Comparison of ENCODE assay signal across 25 cellular contexts in the genomic region with DNA sequence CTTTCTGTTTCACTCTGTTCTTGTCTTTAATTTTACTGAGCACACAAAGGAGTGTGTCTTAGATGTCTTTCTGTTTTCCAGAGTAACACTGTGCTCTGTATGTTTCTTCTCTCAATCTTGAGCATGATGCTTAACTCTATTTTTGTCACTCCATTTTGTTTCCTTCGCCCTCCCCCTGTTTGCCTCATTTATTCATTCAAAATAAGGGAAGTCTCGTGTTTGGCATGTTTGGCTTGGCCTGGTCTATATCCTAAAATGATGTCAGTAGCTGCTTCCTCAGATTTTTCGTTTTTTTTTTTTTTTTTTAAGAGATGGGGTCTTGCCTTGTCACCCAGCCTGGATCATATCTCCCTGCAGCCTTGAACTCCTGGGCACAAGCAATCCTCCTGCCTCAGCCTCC. TPM values are rescaled to one million over a fixed set of nuclear protein-coding genes. Genes with fewer than 3 reads are reported as not detected.
"Had no signal": no experiment of that assay in that cellular context is flagged by ENCODE, and none has a peak within 500 bp of the region (broad histone marks: within the 10 kb centered on the region; RNA-seq: fewer than 3 reads in every experiment).

No MANE protein-coding gene starts in this region.

- ATAC-seq: HepG2, Panc1, PC-3 had no signal

- DNase-seq: IMR-90, Karpas-422, KG1, MG63, NCI-H1092, NCI-H1105 treated with DMSO at 0.1 percent for 48 hours, NCI-H1417 treated with DMSO at 0.1 percent for 48 hours, NCI-H146, NCI-H1694 treated with DMSO at 0.1 percent for 48 hours, NCI-H1930, NCI-H2081 treated with DMSO at 0.1 percent for 48 hours, NCI-H2171, NCI-H226, NCI-H446, NCI-H510A, NCI-H524 treated with DMSO at 0.1 percent for 48 hours, NCI-H69, NCI-H774, PC-3, SHP77, SK-N-SH, SW 1271 had no signal

RNA-seq across cellular contexts. Expression of a gene that starts 22.0 kb away (rescaled TPM):
- total RNA-seq: OCI-LY7 had no signal
